1 cellular context compared by ENCODE assay signal in the genomic region with DNA sequence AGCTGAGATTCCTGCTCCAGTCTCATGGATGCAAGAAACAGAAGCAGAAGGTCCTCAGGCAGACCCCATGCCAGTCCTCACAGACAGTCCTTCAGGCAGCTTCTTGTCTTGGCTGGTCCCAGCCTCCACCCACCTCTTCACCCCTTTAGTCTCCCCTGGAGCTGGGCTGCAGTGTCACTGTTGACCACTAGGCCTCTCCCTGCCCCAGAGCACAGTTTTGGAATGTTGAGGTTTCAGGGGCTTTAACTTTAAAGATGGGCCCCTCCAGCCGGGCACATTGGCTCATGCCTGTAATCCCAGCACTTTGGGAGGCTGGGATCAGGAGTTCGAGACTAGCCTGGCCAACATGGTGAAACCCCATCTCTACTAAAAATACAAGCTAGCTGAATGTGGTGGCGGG.
TF ChIP-seq lines count a peak whose summit lies in the region.

No MANE protein-coding gene starts in this region.

TF ChIP-seq in K562, 482 proteins besides CTCF, POLR2A, EP300 and RAD21:
- TF ChIP-seq ZNF778 (CRISPR knock-in tag; IDR thresholded peaks at IDR 0.05): no peak
- TF ChIP-seq ZC3H4 (CRISPR knock-in tag; IDR thresholded peaks at IDR 0.05; ENCODE audit: borderline replicate concordance): no peak
- TF ChIP-seq EGR1 (conservative IDR thresholded peaks at IDR 0.05): no peak
- TF ChIP-seq SPI1 (IDR thresholded peaks at IDR 0.05; ENCODE audit: borderline replicate concordance, low read depth, low read length): no peak
- no peak for TF ChIP-seq SIRT6 (IDR thresholded peaks at IDR 0.05; ENCODE audit: low read depth, low read length)
